ENCODE assay signal across 2 cellular contexts in genomic region chr7:91383875-91384274, GRCh38.
TF ChIP-seq lines count a peak whose summit lies in the region.

No MANE protein-coding gene starts in this region.

TF ChIP-seq in HepG2, 621 proteins besides CTCF, POLR2A, EP300 and RAD21:
- TF ChIP-seq MAFF (IDR thresholded peaks at IDR 0.05; ENCODE audit: low read depth, low read length) (peak; percentile 95), MED1 (CRISPR knock-in tag; IDR thresholded peaks at IDR 0.05) (no peak), MAFK (conservative IDR thresholded peaks at IDR 0.05 in 1 of 2, IDR thresholded peaks at IDR 0.05 in 1 of 2; ENCODE audit: low read length in 2 of 2) (peak; percentile 91 to 97), KDM6A (CRISPR knock-in tag; IDR thresholded peaks at IDR 0.05; ENCODE audit: low read depth) (no peak)

TF ChIP-seq in H1, 55 proteins besides CTCF, POLR2A, EP300 and RAD21:
- no peak for TF ChIP-seq RXRA (IDR thresholded peaks at IDR 0.05; ENCODE audit: insufficient read depth, low read depth, low read length)
- TF ChIP-seq CBX8 (IDR thresholded peaks at IDR 0.05; ENCODE audit: borderline replicate concordance, low read depth, low read length) = no peak
- TF ChIP-seq MAFK (IDR thresholded peaks at IDR 0.05; ENCODE audit: low read depth, low read length) = peak; percentile 84
- no peak for TF ChIP-seq RFX5 (IDR thresholded peaks at IDR 0.05; ENCODE audit: borderline replicate concordance, low read depth, low read length)
